Comparison of ENCODE assay signal across 20 cellular contexts in the genomic region with DNA sequence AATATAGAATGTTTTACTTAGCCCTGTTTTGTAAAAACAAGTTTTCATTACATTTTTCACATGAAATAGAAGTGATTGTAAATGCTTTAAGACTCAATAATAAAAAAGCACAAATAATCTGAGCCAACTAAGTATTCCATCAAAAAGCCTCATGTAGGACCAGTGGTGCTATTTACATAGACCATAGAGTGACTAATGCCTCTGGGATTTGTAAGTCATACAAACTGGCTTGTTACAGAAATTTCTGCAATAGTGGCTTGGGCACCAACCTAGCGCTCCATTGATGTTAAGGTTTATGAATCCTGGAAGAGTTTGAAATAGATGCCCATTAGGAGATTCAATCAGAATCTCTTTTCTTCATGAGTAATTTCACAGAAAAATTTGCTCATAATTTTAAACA.
DNase-seq lines count a peak whose midpoint lies in the region; ATAC-seq and TF ChIP-seq lines count a peak whose summit lies in the region.
"Had no signal": no experiment of that assay in that cellular context is flagged by ENCODE, and none has a peak within 500 bp of the region (broad histone marks: within the 10 kb centered on the region; RNA-seq: fewer than 3 reads in every experiment).

No MANE protein-coding gene starts in this region.

- H3K36me3 ChIP-seq in brain microvascular endothelial cell (replicated peaks) = peaks cover 2% of the 10 kb centered on the region
- H3K36me3 ChIP-seq: ovary had no signal

- in situ Hi-C loops in brain microvascular endothelial cell (cut with HindIII; ENCODE audit: low pct_ligation_motif_present, low sequenced_read_pairs) = loop anchor here (25.0 kb wide), 1 partner anchor 124 kb away; a partner anchor contains a TSS

- peak; percentile 77 for DNase-seq in AG08396 (ENCODE audit: low spot score)
- peak; percentile 30 for DNase-seq in HS-27A (ENCODE audit: low read depth)
- peak; percentile 51 for DNase-seq in brain microvascular endothelial cell
- peak; percentile 8 for DNase-seq in glomerular visceral epithelial cell (ENCODE audit: extremely low spot score)
- DNase-seq in stimulated activated CD8-positive, alpha-beta memory T cell treated with anti-CD3 and anti-CD28 coated beads, Interleukin-4, amount 100 ng/mL, for 48 hours = no peak
- no peak for DNase-seq in posterior cingulate gyrus
- DNase-seq in CD1c-positive myeloid dendritic cell (ENCODE audit: extremely low spot score) = no peak
- DNase-seq: activated CD4-positive, alpha-beta memory T cell treated with anti-CD3 and anti-CD28 coated beads, Interleukin-2, amount 10 ng/mL, durations not matched to agents 7 days and 5 days; DMS79 treated with DMSO at 0.1 percent for 48 hours; effector memory CD4-positive, alpha-beta T cell; head of caudate nucleus; kidney; NCI-H1105; NCI-H2227 treated with DMSO at 0.1 percent for 48 hours; ovary; spleen; substantia nigra had no signal

- H3K4me3 ChIP-seq in brain microvascular endothelial cell (ENCODE audit: low read depth, low read length) = no peak overlapping the region
- H3K4me3 ChIP-seq: ascending aorta; BLaER1 treated with 17β-estradiol and CSF1 and Interleukin-3, amounts not matched to agents 10 nM and 100 nM; ovary; spleen had no signal

- intact Hi-C loops in posterior cingulate gyrus (cut with DNase I) = no loop called here

- TF ChIP-seq CTCF in brain microvascular endothelial cell (IDR thresholded peaks at IDR 0.05; ENCODE audit: low read depth, low read length, missing control alignments) = no peak

- no peak for ATAC-seq in GM18870 (IDR thresholded peaks at IDR 0.05; ENCODE audit: unreplicated experiment)

- no peaks in the 10 kb centered on the region for H3K27me3 ChIP-seq in brain microvascular endothelial cell (replicated peaks)
- H3K27me3 ChIP-seq: ascending aorta; BLaER1 treated with 17β-estradiol and CSF1 and Interleukin-3, amounts not matched to agents 10 nM and 100 nM; ovary; spleen had no signal

- no peak overlapping the region for H3K27ac ChIP-seq in brain microvascular endothelial cell
- H3K27ac ChIP-seq: ascending aorta; BLaER1 treated with 17β-estradiol and CSF1 and Interleukin-3, amounts not matched to agents 10 nM and 100 nM; ovary; spleen had no signal

Comparison
In these comparisons a context has a peak if more than half of its experiments do, and no peak if none do; other contexts are left out.
1. DNase-seq: peak in AG08396 (single experiment), HS-27A (single experiment), brain microvascular endothelial cell (single experiment) and glomerular visceral epithelial cell (single experiment); none in stimulated activated CD8-positive, alpha-beta memory T cell treated with anti-CD3 and anti-CD28 coated beads, Interleukin-4, amount 100 ng/mL, for 48 hours (single experiment), posterior cingulate gyrus (0 of 10) and CD1c-positive myeloid dendritic cell (single experiment).